In the genomic region with DNA sequence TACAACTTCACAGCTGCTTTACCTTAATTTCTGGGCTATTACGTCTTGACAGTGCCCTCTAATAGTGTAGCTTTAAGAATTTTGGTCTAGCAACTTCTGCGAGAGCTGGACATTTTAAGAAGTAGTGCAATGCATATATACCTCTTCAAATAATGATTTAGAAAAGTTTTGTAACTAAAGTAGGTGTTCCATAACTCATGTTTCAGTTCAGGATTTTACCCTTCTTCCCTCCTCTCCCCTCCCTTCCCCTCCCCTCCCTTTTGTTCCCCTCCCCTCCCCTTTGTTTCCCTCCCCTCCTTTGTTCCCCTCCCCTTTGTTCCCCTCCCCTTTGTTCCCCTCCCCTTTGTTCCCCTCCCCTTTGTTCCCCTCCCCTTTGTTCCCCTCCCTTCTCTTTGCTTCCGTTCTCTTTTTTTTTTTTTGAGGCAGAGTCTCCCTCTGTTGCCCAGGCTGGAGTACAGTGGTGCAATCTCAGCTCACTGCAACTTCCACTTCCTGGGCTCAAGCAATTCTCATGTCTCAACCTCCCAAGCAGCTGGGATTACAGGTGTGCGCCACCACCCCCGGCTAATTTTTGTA, we compare ENCODE assay signal across 27 cellular contexts.
"Had no signal": no experiment of that assay in that cellular context is flagged by ENCODE, and none has a peak within 500 bp of the region (broad histone marks: within the 10 kb centered on the region; RNA-seq: fewer than 3 reads in every experiment).

No MANE protein-coding gene starts in this region.

- H2AFZ ChIP-seq: hepatocyte had no signal

- H3K9me3 Mint-ChIP-seq: type B pancreatic cell had no signal

- H3K27ac Mint-ChIP-seq: naive thymus-derived CD4-positive, alpha-beta T cell; nephron progenitor cell; stimulated activated memory B cell treated with anti-CD40 and anti-IgM and Interleukin-4, amounts not matched to agents 10 μg/mL and 1 μg/mL and 100 μg/mL, for 72 hours; type B pancreatic cell had no signal

- H3K27me3 ChIP-seq: esophagus muscularis mucosa, foreskin keratinocyte, gastroesophageal sphincter, heart left ventricle, hepatocyte, left lung, ovary, spleen, testis had no signal

- H3K4me1 Mint-ChIP-seq: stimulated activated memory B cell treated with anti-CD40 and anti-IgM and Interleukin-4, amounts not matched to agents 10 μg/mL and 1 μg/mL and 100 μg/mL, for 72 hours had no signal

- H3K27ac ChIP-seq: esophagus muscularis mucosa, foreskin keratinocyte, gastroesophageal sphincter, heart left ventricle, hepatocyte, left lung, ovary, psoas muscle, skin epidermis, testis, tibial artery had no signal

- H3K36me3 Mint-ChIP-seq: naive thymus-derived CD4-positive, alpha-beta T cell; type B pancreatic cell had no signal

- H3K79me2 ChIP-seq: hepatocyte had no signal

- H3K4me1 ChIP-seq: esophagus muscularis mucosa, heart left ventricle, psoas muscle, testis, tibial artery had no signal

- DNase-seq: cortex of kidney; effector memory CD4-positive, alpha-beta T cell; foreskin keratinocyte; heart left ventricle; left cardiac atrium; left lung; mesendoderm; midbrain; naive thymus-derived CD4-positive, alpha-beta T cell; nephron progenitor cell; occipital lobe; ovary; posterior cingulate gyrus; psoas muscle; right cardiac atrium; spleen; stimulated activated CD4-positive, alpha-beta T cell treated with anti-CD3 and anti-CD28 coated beads, Interleukin-4, amount 100 ng/mL, for 4 hours; stimulated activated naive CD8-positive, alpha-beta T cell treated with anti-CD3 and anti-CD28 coated beads, Interleukin-15, Interleukin-2, amounts not matched to agents 100 U/mL and 50 U/mL, for 24 hours; substantia nigra; testis; tibial artery had no signal

- H3K4me3 Mint-ChIP-seq: naive thymus-derived CD4-positive, alpha-beta T cell; nephron progenitor cell; stimulated activated memory B cell treated with anti-CD40 and anti-IgM and Interleukin-4, amounts not matched to agents 10 μg/mL and 1 μg/mL and 100 μg/mL, for 72 hours; type B pancreatic cell had no signal

- H3K36me3 ChIP-seq: esophagus muscularis mucosa, gastroesophageal sphincter, heart left ventricle, left lung, ovary, spleen, tibial artery had no signal

- ATAC-seq: foreskin keratinocyte; gastroesophageal sphincter; heart left ventricle; left cardiac atrium; left lung; naive thymus-derived CD4-positive, alpha-beta T cell; psoas muscle; right cardiac atrium; stimulated activated memory B cell treated with anti-CD40 and anti-IgM and Interleukin-4, amounts not matched to agents 10 μg/mL and 1 μg/mL and 100 μg/mL, for 72 hours; stimulated activated naive CD8-positive, alpha-beta T cell treated with anti-CD3 and anti-CD28 coated beads, Interleukin-15, Interleukin-2, amounts not matched to agents 100 U/mL and 50 U/mL, for 24 hours had no signal

- H3K4me2 ChIP-seq: hepatocyte had no signal

- H3K4me3 ChIP-seq: esophagus muscularis mucosa, gastroesophageal sphincter, heart left ventricle, hepatocyte, left lung, ovary, psoas muscle, skin epidermis, spleen, testis, tibial artery had no signal

- H3K9me3 ChIP-seq: esophagus muscularis mucosa, gastroesophageal sphincter, left lung, ovary, psoas muscle, testis, tibial artery had no signal
